Comparison of ENCODE assay signal across 6 cellular contexts in the genomic region with DNA sequence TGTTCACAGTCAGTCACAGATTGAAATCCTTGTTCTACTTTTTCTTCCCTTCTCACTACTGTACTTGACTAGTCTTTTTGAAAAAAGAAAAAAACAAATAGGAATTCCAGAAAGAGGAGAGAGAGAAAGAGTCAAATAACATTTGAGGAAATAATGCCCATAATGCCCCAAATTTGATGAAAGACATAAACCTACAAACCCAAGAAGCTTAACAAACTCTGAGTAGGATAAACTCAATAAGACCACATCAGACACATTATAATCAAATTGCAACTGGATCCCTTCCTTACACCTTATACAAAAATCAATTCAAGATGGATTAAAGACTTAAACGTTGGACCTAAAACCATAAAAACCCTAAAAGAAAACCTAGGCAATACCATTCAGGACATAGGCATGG.
"Had no signal": no experiment of that assay in that cellular context is flagged by ENCODE, and none has a peak within 500 bp of the region (broad histone marks: within the 10 kb centered on the region; RNA-seq: fewer than 3 reads in every experiment).

No MANE protein-coding gene starts in this region.

- H3K27ac ChIP-seq: HL-60 had no signal

- ATAC-seq: HepG2 had no signal

- FAIRE-seq: HepG2, HTR-8/SVneo had no signal

- DNase-seq: IMR-90, KBM-7, KG1 had no signal
